In genomic region chr5:172706796-172707195, GRCh38 we compare ENCODE assay signal across 13 cellular contexts.
A peak's percentile ranks its signal among the peaks of the same experiment; 100 is the strongest.
DNase-seq lines count a peak whose midpoint lies in the region; ATAC-seq, FAIRE-seq and TF ChIP-seq lines count a peak whose summit lies in the region.
"Had no signal": no experiment of that assay in that cellular context is flagged by ENCODE, and none has a peak within 500 bp of the region (broad histone marks: within the 10 kb centered on the region; RNA-seq: fewer than 3 reads in every experiment).

No MANE protein-coding gene starts in this region.

- peak; percentile 53 for DNase-seq in kidney
- DNase-seq in spleen, result peak; percentile 58
- no peak for DNase-seq in T-helper 2 cell treated with Interferon-gamma antibody and Interleukin-4, amounts not matched to agents 5 μg/mL and 100 μg/mL, for 36 hours (ENCODE audit: low spot score)
- no peak for DNase-seq in H54 (ENCODE audit: insufficient read length, low spot score)
- DNase-seq: CD8-positive, alpha-beta memory T cell; NCI-H1105 had no signal

- H3K27ac Mint-ChIP-seq in T-helper 2 cell treated with Interferon-gamma antibody and Interleukin-4, amounts not matched to agents 5 μg/mL and 100 μg/mL, for 36 hours, result no peak overlapping the region

- no peak overlapping the region for H3K4me3 Mint-ChIP-seq in T-helper 2 cell treated with Interferon-gamma antibody and Interleukin-4, amounts not matched to agents 5 μg/mL and 100 μg/mL, for 36 hours
- H3K4me3 Mint-ChIP-seq: CD8-positive, alpha-beta memory T cell had no signal

- peak overlapping the region; percentile 61 to 94 (median 78) for H3K4me2 ChIP-seq in BLaER1 treated with 17β-estradiol and CSF1 and Interleukin-3, amounts not matched to agents 10 nM and 100 nM
- no peak overlapping the region for H3K4me2 ChIP-seq in KMS-11

- H3K4me3 ChIP-seq in BLaER1 treated with 17β-estradiol and CSF1 and Interleukin-3, amounts not matched to agents 10 nM and 100 nM, result no peak overlapping the region
- H3K4me3 ChIP-seq in KMS-11 (IDR thresholded peaks at IDR 0.05; ENCODE audit: insufficient read depth, low read depth, low read length) (no peak overlapping the region), kidney (ENCODE audit: low read length in 2 of 2) (no peak overlapping the region), spleen (no peak overlapping the region)
- H3K4me3 ChIP-seq: Peyer's patch had no signal

- no peak for TF ChIP-seq POLR2A in spleen (IDR thresholded peaks at IDR 0.05)
- TF ChIP-seq POLR2A in H54 (IDR thresholded peaks at IDR 0.05; ENCODE audit: low read depth, low read length), result no peak

- 31 to 41% (median 32%) methylated on average over 4 of the region's 4 CpGs for WGBS in spleen, 5 donors

- no peak for FAIRE-seq in kidney (lab: Jason Lieb, UNC)
- FAIRE-seq in H54 (lab: Jason Lieb, UNC), result no peak
- FAIRE-seq: G401.6, GM12892 had no signal

- peak overlapping the region in 8 of 11 experiments; percentile 22 to 82 (median 69); a peak in 15 of 22 replicates for H3K27ac ChIP-seq in BLaER1 treated with 17β-estradiol and CSF1 and Interleukin-3, amounts not matched to agents 10 nM and 100 nM
- no peak overlapping the region for H3K27ac ChIP-seq in KMS-11
- H3K27ac ChIP-seq in kidney (ENCODE audit: low read depth in 2 of 2, low read length in 2 of 2), result no peak overlapping the region
- H3K27ac ChIP-seq in spleen, result no peak overlapping the region
- H3K27ac ChIP-seq: C4-2B, Peyer's patch had no signal

- ATAC-seq in GM21619 (IDR thresholded peaks at IDR 0.05; ENCODE audit: unreplicated experiment), result no peak

- TF ChIP-seq CTCF in KMS-11 (conservative IDR thresholded peaks at IDR 0.05; ENCODE audit: low read depth, low read length) (no peak), kidney (IDR thresholded peaks at IDR 0.05; ENCODE audit: borderline replicate concordance, extremely low read depth, insufficient read depth) (no peak), spleen (IDR thresholded peaks at IDR 0.05 in 8 of 11, conservative IDR thresholded peaks at IDR 0.05 in 3 of 11) (no peak)

- no peaks in the 10 kb centered on the region for H3K4me1 Mint-ChIP-seq in T-helper 2 cell treated with Interferon-gamma antibody and Interleukin-4, amounts not matched to agents 5 μg/mL and 100 μg/mL, for 36 hours (ENCODE audit: low read depth)

- no peaks in the 10 kb centered on the region for H3K36me3 ChIP-seq in BLaER1 treated with 17β-estradiol and CSF1 and Interleukin-3, amounts not matched to agents 10 nM and 100 nM
- H3K36me3 ChIP-seq in KMS-11 (ENCODE audit: insufficient read depth) (no peaks in the 10 kb centered on the region), kidney (ENCODE audit: control insufficient read depth in 1 of 2, insufficient read depth in 2 of 2, low read length in 2 of 2) (no peaks in the 10 kb centered on the region), spleen (no peaks in the 10 kb centered on the region)
- H3K36me3 ChIP-seq: Peyer's patch had no signal

- H3K4me1 ChIP-seq in BLaER1 treated with 17β-estradiol and CSF1 and Interleukin-3, amounts not matched to agents 10 nM and 100 nM, result peaks cover 19 to 77% (median 58%) of the 10 kb centered on the region in 10 experiments
- H3K4me1 ChIP-seq in KMS-11 (ENCODE audit: low read depth, poor library complexity, severe bottlenecking), result peaks cover 3% of the 10 kb centered on the region
- H3K4me1 ChIP-seq in kidney (ENCODE audit: control insufficient read depth in 1 of 2, insufficient read depth in 1 of 2, low read depth in 1 of 2, low read length in 2 of 2), result peaks cover 0 to under 1% of the 10 kb centered on the region in 2 donors
- peaks cover 0 to 14% (median 2%) of the 10 kb centered on the region in 6 donors for H3K4me1 ChIP-seq in spleen
- H3K4me1 ChIP-seq: Peyer's patch had no signal

- H3K79me2 ChIP-seq in KMS-11 (ENCODE audit: insufficient read depth, low read depth), result no peaks in the 10 kb centered on the region

- H3K9ac ChIP-seq in BLaER1 treated with 17β-estradiol and CSF1 and Interleukin-3, amounts not matched to agents 10 nM and 100 nM, result peak overlapping the region in 9 of 11 experiments; percentile 8 to 75 (median 49); a peak in 15 of 22 replicates
- H3K9ac ChIP-seq in KMS-11, result no peak overlapping the region
- H3K9ac ChIP-seq in kidney (ENCODE audit: low read length in 2 of 2), result no peak overlapping the region

- no peaks in the 10 kb centered on the region for H4K20me1 ChIP-seq in BLaER1 treated with 17β-estradiol and CSF1 and Interleukin-3, amounts not matched to agents 10 nM and 100 nM
- no peaks in the 10 kb centered on the region for H4K20me1 ChIP-seq in KMS-11 (ENCODE audit: insufficient read depth)

- no peaks in the 10 kb centered on the region for H3K27me3 ChIP-seq in BLaER1 treated with 17β-estradiol and CSF1 and Interleukin-3, amounts not matched to agents 10 nM and 100 nM
- H3K27me3 ChIP-seq in KMS-11 (ENCODE audit: insufficient read depth, low read depth), result no peaks in the 10 kb centered on the region
- peaks cover 0 to 57% (median 3%) of the 10 kb centered on the region in 7 donors for H3K27me3 ChIP-seq in spleen (replicated peaks in 1 of 7)
- H3K27me3 ChIP-seq: Peyer's patch had no signal

- H3K27me3 Mint-ChIP-seq in T-helper 2 cell treated with Interferon-gamma antibody and Interleukin-4, amounts not matched to agents 5 μg/mL and 100 μg/mL, for 36 hours (ENCODE audit: low read depth), result peaks cover 18% of the 10 kb centered on the region

- H2AFZ ChIP-seq in KMS-11 (ENCODE audit: low read depth), result peak overlapping the region; percentile 44; the same call in 1 of the 2 replicates

- H3K36me3 Mint-ChIP-seq in T-helper 2 cell treated with Interferon-gamma antibody and Interleukin-4, amounts not matched to agents 5 μg/mL and 100 μg/mL, for 36 hours (ENCODE audit: low read depth), result no peaks in the 10 kb centered on the region
- H3K36me3 Mint-ChIP-seq: CD8-positive, alpha-beta memory T cell had no signal

- no peaks in the 10 kb centered on the region for H3K9me3 Mint-ChIP-seq in T-helper 2 cell treated with Interferon-gamma antibody and Interleukin-4, amounts not matched to agents 5 μg/mL and 100 μg/mL, for 36 hours

- intact Hi-C loops in kidney (cut with DNase I), result no loop called here
- intact Hi-C loops in spleen (cut with DNase I; ENCODE audit: low total_unique reads), result loop anchor here (10.0 kb wide), 1 partner anchor 498 kb away; no protein-coding TSS in a partner anchor

- H3K9me3 ChIP-seq in BLaER1 treated with 17β-estradiol and CSF1 and Interleukin-3, amounts not matched to agents 10 nM and 100 nM (replicated peaks in 1 of 11), result no peaks in the 10 kb centered on the region
- no peaks in the 10 kb centered on the region for H3K9me3 ChIP-seq in kidney (ENCODE audit: control insufficient read depth in 1 of 2, low read length in 2 of 2)
- no peaks in the 10 kb centered on the region for H3K9me3 ChIP-seq in spleen
- H3K9me3 ChIP-seq: Peyer's patch had no signal

Comparison
In these comparisons a context has a peak if more than half of its experiments do, and no peak if none do; other contexts are left out.
1. H3K27ac ChIP-seq: peak in BLaER1 treated with 17β-estradiol and CSF1 and Interleukin-3, amounts not matched to agents 10 nM and 100 nM (8 of 11); none in KMS-11 (single experiment), kidney (0 of 2) and spleen (0 of 8).
2. H3K9ac ChIP-seq: peak in BLaER1 treated with 17β-estradiol and CSF1 and Interleukin-3, amounts not matched to agents 10 nM and 100 nM (9 of 11); none in KMS-11 (single experiment) and kidney (0 of 2).
3. DNase-seq: peak in kidney (single experiment) and spleen (single experiment); none in T-helper 2 cell treated with Interferon-gamma antibody and Interleukin-4, amounts not matched to agents 5 μg/mL and 100 μg/mL, for 36 hours (single experiment) and H54 (single experiment).